ENCODE assay signal across 1 cellular context in the genomic region with DNA sequence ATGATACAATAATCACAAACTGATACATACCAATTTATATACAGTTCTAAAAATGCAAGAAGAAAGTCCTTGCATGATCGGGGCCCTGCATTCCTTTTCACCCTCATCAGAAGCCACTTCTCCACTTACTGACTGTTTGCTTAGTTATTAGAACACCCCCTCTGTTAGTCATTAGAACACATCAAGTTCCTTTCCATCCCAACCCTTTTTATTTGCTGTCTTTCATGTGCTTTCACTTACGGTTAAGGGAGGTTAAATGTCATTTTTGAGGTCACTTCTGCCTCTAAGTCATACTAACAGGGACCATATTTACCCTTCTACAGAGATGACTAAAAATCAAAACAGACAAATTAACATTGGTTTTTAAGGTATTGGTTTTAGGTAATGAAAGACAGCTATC.
TF ChIP-seq lines count a peak whose summit lies in the region.

No MANE protein-coding gene starts in this region.

TF ChIP-seq in HepG2, 621 proteins besides CTCF, POLR2A, EP300 and RAD21 (continued from another document):
- TF ChIP-seq, protein P1, sequence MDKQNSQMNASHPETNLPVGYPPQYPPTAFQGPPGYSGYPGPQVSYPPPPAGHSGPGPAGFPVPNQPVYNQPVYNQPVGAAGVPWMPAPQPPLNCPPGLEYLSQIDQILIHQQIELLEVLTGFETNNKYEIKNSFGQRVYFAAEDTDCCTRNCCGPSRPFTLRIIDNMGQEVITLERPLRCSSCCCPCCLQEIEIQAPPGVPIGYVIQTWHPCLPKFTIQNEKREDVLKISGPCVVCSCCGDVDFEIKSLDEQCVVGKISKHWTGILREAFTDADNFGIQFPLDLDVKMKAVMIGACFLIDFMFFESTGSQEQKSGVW (CRISPR knock-in tag; IDR thresholded peaks at IDR 0.05; ENCODE audit: borderline replicate concordance), result no peak
TF ChIP-seq in HepG2: peak in this region for 0.
